Comparison of ENCODE assay signal across 24 cellular contexts in genomic region chr3:67005974-67006373, GRCh38. TPM values are rescaled to one million over a fixed set of nuclear protein-coding genes. Genes with fewer than 3 reads are reported as not detected.
A peak's percentile ranks its signal among the peaks of the same experiment; 100 is the strongest.
DNase-seq lines count a peak whose midpoint lies in the region; ATAC-seq and TF ChIP-seq lines count a peak whose summit lies in the region.
"Had no signal": no experiment of that assay in that cellular context is flagged by ENCODE, and none has a peak within 500 bp of the region (broad histone marks: within the 10 kb centered on the region; RNA-seq: fewer than 3 reads in every experiment).

No MANE protein-coding gene starts in this region.

- H3K9me3 ChIP-seq in cardiac muscle cell (ENCODE audit: low read depth) (no peaks in the 10 kb centered on the region), gastroesophageal sphincter (no peaks in the 10 kb centered on the region)
- H3K9me3 ChIP-seq: BE2C, thoracic aorta had no signal

- H3K36me3 ChIP-seq in cardiac muscle cell (peaks cover 16% of the 10 kb centered on the region), gastroesophageal sphincter (peaks cover 0 to 12% of the 10 kb centered on the region in 2 donors)
- H3K36me3 ChIP-seq: thoracic aorta had no signal

- no peak for TF ChIP-seq POLR2A in gastroesophageal sphincter (IDR thresholded peaks at IDR 0.05)

- no peaks in the 10 kb centered on the region for H3K9me3 Mint-ChIP-seq in WTC11
- H3K9me3 Mint-ChIP-seq in stimulated activated naive B cell treated with anti-CD40 and anti-IgM and Interleukin-4, amounts not matched to agents 10 μg/mL and 1 μg/mL and 100 μg/mL, for 72 hours = peaks cover 0 to 3% of the 10 kb centered on the region in 2 donors
- H3K9me3 Mint-ChIP-seq: activated CD4-positive, alpha-beta T cell treated with anti-CD3 and anti-CD28 coated beads, Interleukin-2, amount 10 ng/mL, durations not matched to agents 24 days and 14 days; brain; mesothelial cell of epicardium; natural killer cell; T-helper 1 cell treated with Interleukin-12 subunit alpha and Interleukin-12 subunit beta and Interleukin-4 antibody, amounts not matched to agents 30 μg/mL and 1 μg/mL, for 36 hours had no signal

- no peak overlapping the region for H3K4me3 Mint-ChIP-seq in WTC11
- peak overlapping the region; percentile 78 to 79 for H3K4me3 Mint-ChIP-seq in stimulated activated naive B cell treated with anti-CD40 and anti-IgM and Interleukin-4, amounts not matched to agents 10 μg/mL and 1 μg/mL and 100 μg/mL, for 72 hours
- H3K4me3 Mint-ChIP-seq: activated CD4-positive, alpha-beta T cell treated with anti-CD3 and anti-CD28 coated beads, Interleukin-2, amount 10 ng/mL, durations not matched to agents 24 days and 14 days; mesothelial cell of epicardium; natural killer cell; T-helper 1 cell treated with Interleukin-12 subunit alpha and Interleukin-12 subunit beta and Interleukin-4 antibody, amounts not matched to agents 30 μg/mL and 1 μg/mL, for 36 hours had no signal

- DNase-seq in cardiac muscle cell (ENCODE audit: low read depth in 1 of 2, low spot score in 1 of 2) (no peak), cardiac septum (ENCODE audit: low spot score) (no peak), WTC11 (ENCODE audit: low spot score) (no peak), cortex of kidney (lab: John Stamatoyannopoulos, UW) (no peak), DMS53 (lab: John Stamatoyannopoulos, UW) (no peak), NCI-H146 (lab: John Stamatoyannopoulos, UW) (no peak)
- DNase-seq in stimulated activated naive B cell treated with anti-CD40 and anti-IgM and Interleukin-4, amounts not matched to agents 10 μg/mL and 1 μg/mL and 100 μg/mL, for 72 hours = no peak
- DNase-seq: activated CD4-positive, alpha-beta T cell treated with anti-CD3 and anti-CD28 coated beads, Interleukin-2, amount 10 ng/mL, durations not matched to agents 24 days and 14 days; BE2C; H7; head of caudate nucleus; natural killer cell; NCI-H1694 treated with DMSO at 0.1 percent for 48 hours; NCI-H2171 treated with DMSO at 0.1 percent for 48 hours; NCI-H524 treated with DMSO at 0.1 percent for 48 hours; small intestine; stimulated activated CD4-positive, alpha-beta T cell treated with anti-CD3 and anti-CD28 coated beads, Interleukin-2, amount 100 ng/mL, for 24 hours had no signal

- CTCF ChIA-PET in WTC11 (lab: Charles Lee) = no interaction called here

- H3K27ac ChIP-seq in cardiac muscle cell (peak overlapping the region; percentile 85), gastroesophageal sphincter (peak overlapping the region in 3 of 4 donors; percentile 29 to 42 (median 34))
- H3K27ac ChIP-seq: coronary artery, thoracic aorta had no signal

- ATAC-seq in WTC11 (no peak), gastroesophageal sphincter (no peak)
- no peak for ATAC-seq in stimulated activated naive B cell treated with anti-CD40 and anti-IgM and Interleukin-4, amounts not matched to agents 10 μg/mL and 1 μg/mL and 100 μg/mL, for 72 hours (replicated peaks)
- ATAC-seq: left lobe of liver, natural killer cell had no signal

- H3K4me3 ChIP-seq in cardiac muscle cell = peak overlapping the region; percentile 18
- H3K4me3 ChIP-seq in gastroesophageal sphincter = no peak overlapping the region
- H3K4me3 ChIP-seq: coronary artery, thoracic aorta had no signal

- H3K27me3 ChIP-seq in cardiac muscle cell (no peaks in the 10 kb centered on the region), gastroesophageal sphincter (no peaks in the 10 kb centered on the region)
- H3K27me3 ChIP-seq: BE2C had no signal

- H3K27me3 Mint-ChIP-seq in WTC11 (ENCODE audit: low read depth) = no peaks in the 10 kb centered on the region
- no peaks in the 10 kb centered on the region for H3K27me3 Mint-ChIP-seq in stimulated activated naive B cell treated with anti-CD40 and anti-IgM and Interleukin-4, amounts not matched to agents 10 μg/mL and 1 μg/mL and 100 μg/mL, for 72 hours
- H3K27me3 Mint-ChIP-seq: activated CD4-positive, alpha-beta T cell treated with anti-CD3 and anti-CD28 coated beads, Interleukin-2, amount 10 ng/mL, durations not matched to agents 24 days and 14 days had no signal

- POLR2A ChIA-PET in WTC11 (lab: Charles Lee) = no interaction called here

- H3K36me3 Mint-ChIP-seq in WTC11 = peaks cover 17% of the 10 kb centered on the region
- H3K36me3 Mint-ChIP-seq in stimulated activated naive B cell treated with anti-CD40 and anti-IgM and Interleukin-4, amounts not matched to agents 10 μg/mL and 1 μg/mL and 100 μg/mL, for 72 hours = peaks cover 53 to 60% of the 10 kb centered on the region in 2 donors
- H3K36me3 Mint-ChIP-seq: mesothelial cell of epicardium had no signal

- 14 to 45% methylated on average over 1 of the region's 1 CpG for WGBS in gastroesophageal sphincter (ENCODE audit: low coverage in 1 of 2), 2 donors

- no peak for TF ChIP-seq CTCF in cardiac muscle cell (IDR thresholded peaks at IDR 0.05; ENCODE audit: low read depth, low read length)
- no peak for TF ChIP-seq CTCF in WTC11 (IDR thresholded peaks at IDR 0.05)
- no peak for TF ChIP-seq CTCF in gastroesophageal sphincter (IDR thresholded peaks at IDR 0.05)

- H3K27ac Mint-ChIP-seq in WTC11 = peak overlapping the region; percentile 44; the same call in 1 of the 2 replicates
- peak overlapping the region; percentile 94 for H3K27ac Mint-ChIP-seq in stimulated activated naive B cell treated with anti-CD40 and anti-IgM and Interleukin-4, amounts not matched to agents 10 μg/mL and 1 μg/mL and 100 μg/mL, for 72 hours
- H3K27ac Mint-ChIP-seq: activated CD4-positive, alpha-beta T cell treated with anti-CD3 and anti-CD28 coated beads, Interleukin-2, amount 10 ng/mL, durations not matched to agents 24 days and 14 days; brain; mesothelial cell of epicardium; natural killer cell; T-helper 1 cell treated with Interleukin-12 subunit alpha and Interleukin-12 subunit beta and Interleukin-4 antibody, amounts not matched to agents 30 μg/mL and 1 μg/mL, for 36 hours had no signal

- peaks cover 22% of the 10 kb centered on the region for H3K4me1 Mint-ChIP-seq in WTC11
- H3K4me1 Mint-ChIP-seq in stimulated activated naive B cell treated with anti-CD40 and anti-IgM and Interleukin-4, amounts not matched to agents 10 μg/mL and 1 μg/mL and 100 μg/mL, for 72 hours = peaks cover 36 to 69% of the 10 kb centered on the region in 2 donors

- peaks cover 73% of the 10 kb centered on the region for H3K4me1 ChIP-seq in cardiac muscle cell (ENCODE audit: low read depth)
- peaks cover 0 to 10% (median 0%) of the 10 kb centered on the region in 3 donors for H3K4me1 ChIP-seq in gastroesophageal sphincter
- H3K4me1 ChIP-seq: BE2C had no signal

- intact Hi-C loops in cardiac septum (cut with DNase I) = no loop called here

- TF ChIP-seq EP300 in gastroesophageal sphincter (IDR thresholded peaks at IDR 0.05) = no peak

TF ChIP-seq in WTC11, 78 proteins besides CTCF, POLR2A, EP300 and RAD21 (continues in another document):
- TF ChIP-seq TEAD4 (CRISPR knock-in tag; IDR thresholded peaks at IDR 0.05) = no peak
- no peak for TF ChIP-seq MLX (CRISPR knock-in tag; IDR thresholded peaks at IDR 0.05)
- no peak for TF ChIP-seq ARID4B (CRISPR knock-in tag; IDR thresholded peaks at IDR 0.05; ENCODE audit: borderline replicate concordance)
- TF ChIP-seq ZNF263 (CRISPR knock-in tag; IDR thresholded peaks at IDR 0.05; ENCODE audit: low read depth) = no peak
- no peak for TF ChIP-seq ETV6 (CRISPR knock-in tag; IDR thresholded peaks at IDR 0.05)

RNA-seq across cellular contexts. Expression of gene KBTBD8, which starts 7.9 kb away (rescaled TPM):
- 9.9 and 13.8 TPM in 2 replicates for total RNA-seq in cardiac muscle cell
- 4.3 and 11.8 TPM in 2 replicates for polyA plus RNA-seq in cardiac muscle cell
- total RNA-seq in cardiac septum = 2.9 TPM
- 14.5 to 15.7 TPM (median 15.0 TPM) in 3 replicates for total RNA-seq in WTC11 (2021)
- 1 to 10 TPM; 1.1 to 5.4 (median 3.2) TPM for total RNA-seq in gastroesophageal sphincter
